Comparison of ENCODE assay signal across 1 cellular context in genomic region chr1:207009182-207009850, GRCh38.
TF ChIP-seq lines count a peak whose summit lies in the region.

No MANE protein-coding gene starts in this region.

TF ChIP-seq in HepG2, 621 proteins besides CTCF, POLR2A, EP300 and RAD21 (continued from another document and continues in another):
- TF ChIP-seq DPF2 (CRISPR knock-in tag; IDR thresholded peaks at IDR 0.05; ENCODE audit: borderline replicate concordance, low read depth) (peak; percentile 57; the same call in 1 of the 2 replicates), GATAD2A (CRISPR knock-in tag; IDR thresholded peaks at IDR 0.05) (peak; percentile 86), HNF1A (IDR thresholded peaks at IDR 0.05; ENCODE audit: low read depth) (0 out of 2 replicates have a peak, but pooled peaks have one; percentile 32), HNF1A (CRISPR knock-in tag; IDR thresholded peaks at IDR 0.05; ENCODE audit: borderline replicate concordance) (0 out of 2 replicates have a peak, but pooled peaks have one; percentile 57), ZC3H13 (CRISPR knock-in tag; IDR thresholded peaks at IDR 0.05) (no peak), ZBTB7B (CRISPR knock-in tag; IDR thresholded peaks at IDR 0.05) (peak; percentile 39; the same call in 1 of the 2 replicates), ZNF770 (CRISPR knock-in tag; IDR thresholded peaks at IDR 0.05) (peak; percentile 89), ZNF331 (CRISPR knock-in tag; IDR thresholded peaks at IDR 0.05) (peak; percentile 54; the same call in 1 of the 2 replicates), SOX5 (CRISPR knock-in tag; IDR thresholded peaks at IDR 0.05; ENCODE audit: borderline replicate concordance) (peak; percentile 85), HMG20A (CRISPR knock-in tag; IDR thresholded peaks at IDR 0.05; ENCODE audit: borderline replicate concordance) (peak; percentile 84), IRF2 (CRISPR knock-in tag; IDR thresholded peaks at IDR 0.05) (peak; percentile 64), ETV5 (CRISPR knock-in tag; IDR thresholded peaks at IDR 0.05; ENCODE audit: borderline replicate concordance) (peak; percentile 90), THAP9 (CRISPR knock-in tag; IDR thresholded peaks at IDR 0.05; ENCODE audit: borderline replicate concordance) (no peak), TBX3 (IDR thresholded peaks at IDR 0.05; ENCODE audit: borderline replicate concordance) (no peak), ZNF34 (CRISPR knock-in tag; IDR thresholded peaks at IDR 0.05; ENCODE audit: borderline replicate concordance) (no peak), KLF6 (CRISPR knock-in tag; IDR thresholded peaks at IDR 0.05) (no peak), FOXO1 (CRISPR knock-in tag; IDR thresholded peaks at IDR 0.05) (peak; percentile 18; the same call in 1 of the 2 replicates), STAT6 (CRISPR knock-in tag; IDR thresholded peaks at IDR 0.05; ENCODE audit: borderline replicate concordance) (no peak), ZNF878 (CRISPR knock-in tag; IDR thresholded peaks at IDR 0.05) (no peak; the same call in 1 of the 2 replicates), ZNF564 (CRISPR knock-in tag; IDR thresholded peaks at IDR 0.05) (no peak), ZNF205 (CRISPR knock-in tag; IDR thresholded peaks at IDR 0.05) (0 out of 2 replicates have a peak, but pooled peaks have one; percentile 17), ZNF343 (CRISPR knock-in tag; IDR thresholded peaks at IDR 0.05) (0 out of 2 replicates have a peak, but pooled peaks have one; percentile 48), ZBTB38 (CRISPR knock-in tag; IDR thresholded peaks at IDR 0.05) (peak; percentile 81), CBFB (CRISPR knock-in tag; IDR thresholded peaks at IDR 0.05) (0 out of 2 replicates have a peak, but pooled peaks have one; percentile 17), ZNF407 (CRISPR knock-in tag; IDR thresholded peaks at IDR 0.05; ENCODE audit: not compliant biosample characterization) (no peak), THAP11 (CRISPR knock-in tag; IDR thresholded peaks at IDR 0.05) (peak; percentile 44; the same call in 1 of the 2 replicates), SKI (IDR thresholded peaks at IDR 0.05; ENCODE audit: partially characterized antibody) (no peak), HDAC1 (CRISPR knock-in tag; IDR thresholded peaks at IDR 0.05) (0 out of 2 replicates have a peak, but pooled peaks have one; percentile 48), ZKSCAN8 (CRISPR knock-in tag; IDR thresholded peaks at IDR 0.05; ENCODE audit: borderline replicate concordance) (peak; percentile 30; the same call in 1 of the 2 replicates), NFIB (CRISPR knock-in tag; IDR thresholded peaks at IDR 0.05; ENCODE audit: borderline replicate concordance) (no peak), MBD4 (IDR thresholded peaks at IDR 0.05; ENCODE audit: borderline replicate concordance, low read length) (no peak), MXI1 (IDR thresholded peaks at IDR 0.05; ENCODE audit: borderline replicate concordance, low read depth, low read length) (no peak), KDM6A (CRISPR knock-in tag; IDR thresholded peaks at IDR 0.05; ENCODE audit: low read depth) (peak; percentile 60), IRF1 (CRISPR knock-in tag; IDR thresholded peaks at IDR 0.05; ENCODE audit: low read depth) (no peak), SMAD3 (CRISPR knock-in tag; IDR thresholded peaks at IDR 0.05) (0 out of 2 replicates have a peak, but pooled peaks have one; percentile 33), ZGPAT (CRISPR knock-in tag; IDR thresholded peaks at IDR 0.05) (peak; percentile 58; the same call in 1 of the 2 replicates), NONO (IDR thresholded peaks at IDR 0.05) (no peak), NONO (CRISPR knock-in tag; conservative IDR thresholded peaks at IDR 0.05) (no peak)
